Comparison of ENCODE assay signal across 1 cellular context in genomic region chr16:87358696-87359095, GRCh38.
TF ChIP-seq lines count a peak whose summit lies in the region.

No MANE protein-coding gene starts in this region.

TF ChIP-seq in HepG2, 621 proteins besides CTCF, POLR2A, EP300 and RAD21:
- TF ChIP-seq POLR2G (IDR thresholded peaks at IDR 0.05; ENCODE audit: low read depth, low read length) (0 out of 2 replicates have a peak, but pooled peaks have one; percentile 46), ZNF101 (CRISPR knock-in tag; IDR thresholded peaks at IDR 0.05; ENCODE audit: borderline replicate concordance, low read depth) (no peak), KDM5A (IDR thresholded peaks at IDR 0.05; ENCODE audit: borderline replicate concordance, low read length) (no peak), EEA1 (CRISPR knock-in tag; IDR thresholded peaks at IDR 0.05; ENCODE audit: borderline replicate concordance) (no peak), SMAD3 (CRISPR knock-in tag; IDR thresholded peaks at IDR 0.05) (no peak), ZFP36 (IDR thresholded peaks at IDR 0.05; ENCODE audit: borderline replicate concordance, low read depth, low read length, partially characterized antibody) (no peak), HNRNPUL1 (IDR thresholded peaks at IDR 0.05; ENCODE audit: low read depth, low read length) (no peak), HNF4G (IDR thresholded peaks at IDR 0.05; ENCODE audit: borderline replicate concordance, low read depth, low read length) (no peak), HNF4G (CRISPR knock-in tag; IDR thresholded peaks at IDR 0.05; ENCODE audit: borderline replicate concordance, low read depth) (no peak), XRCC5 (optimal IDR thresholded peaks at IDR 0.05; ENCODE audit: low read length) (no peak), KDM1A (CRISPR knock-in tag; IDR thresholded peaks at IDR 0.05) (no peak), ETS1 (CRISPR knock-in tag; IDR thresholded peaks at IDR 0.05) (no peak), FOXM1 (CRISPR knock-in tag; IDR thresholded peaks at IDR 0.05) (no peak), AGO2 (optimal IDR thresholded peaks at IDR 0.05; ENCODE audit: low read depth, low read length) (peak; percentile 82), NCOA1 (CRISPR knock-in tag; IDR thresholded peaks at IDR 0.05) (no peak), NRL (CRISPR knock-in tag; IDR thresholded peaks at IDR 0.05; ENCODE audit: borderline replicate concordance) (no peak), ZNF20 (CRISPR knock-in tag; IDR thresholded peaks at IDR 0.05) (no peak), ZNF562 (CRISPR knock-in tag; IDR thresholded peaks at IDR 0.05; ENCODE audit: borderline replicate concordance) (no peak), MIER3 (CRISPR knock-in tag; IDR thresholded peaks at IDR 0.05; ENCODE audit: borderline replicate concordance) (no peak), TCF12 (IDR thresholded peaks at IDR 0.05) (no peak), TCF12 (CRISPR knock-in tag; IDR thresholded peaks at IDR 0.05) (no peak), ERF (CRISPR knock-in tag; IDR thresholded peaks at IDR 0.05) (no peak), ZBTB38 (CRISPR knock-in tag; IDR thresholded peaks at IDR 0.05) (no peak)
- TF ChIP-seq, protein P1, sequence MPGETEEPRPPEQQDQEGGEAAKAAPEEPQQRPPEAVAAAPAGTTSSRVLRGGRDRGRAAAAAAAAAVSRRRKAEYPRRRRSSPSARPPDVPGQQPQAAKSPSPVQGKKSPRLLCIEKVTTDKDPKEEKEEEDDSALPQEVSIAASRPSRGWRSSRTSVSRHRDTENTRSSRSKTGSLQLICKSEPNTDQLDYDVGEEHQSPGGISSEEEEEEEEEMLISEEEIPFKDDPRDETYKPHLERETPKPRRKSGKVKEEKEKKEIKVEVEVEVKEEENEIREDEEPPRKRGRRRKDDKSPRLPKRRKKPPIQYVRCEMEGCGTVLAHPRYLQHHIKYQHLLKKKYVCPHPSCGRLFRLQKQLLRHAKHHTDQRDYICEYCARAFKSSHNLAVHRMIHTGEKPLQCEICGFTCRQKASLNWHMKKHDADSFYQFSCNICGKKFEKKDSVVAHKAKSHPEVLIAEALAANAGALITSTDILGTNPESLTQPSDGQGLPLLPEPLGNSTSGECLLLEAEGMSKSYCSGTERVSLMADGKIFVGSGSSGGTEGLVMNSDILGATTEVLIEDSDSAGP (CRISPR knock-in tag; IDR thresholded peaks at IDR 0.05; ENCODE audit: borderline replicate concordance) = 0 out of 2 replicates have a peak, but pooled peaks have one; percentile 16
- TF ChIP-seq, protein P2, sequence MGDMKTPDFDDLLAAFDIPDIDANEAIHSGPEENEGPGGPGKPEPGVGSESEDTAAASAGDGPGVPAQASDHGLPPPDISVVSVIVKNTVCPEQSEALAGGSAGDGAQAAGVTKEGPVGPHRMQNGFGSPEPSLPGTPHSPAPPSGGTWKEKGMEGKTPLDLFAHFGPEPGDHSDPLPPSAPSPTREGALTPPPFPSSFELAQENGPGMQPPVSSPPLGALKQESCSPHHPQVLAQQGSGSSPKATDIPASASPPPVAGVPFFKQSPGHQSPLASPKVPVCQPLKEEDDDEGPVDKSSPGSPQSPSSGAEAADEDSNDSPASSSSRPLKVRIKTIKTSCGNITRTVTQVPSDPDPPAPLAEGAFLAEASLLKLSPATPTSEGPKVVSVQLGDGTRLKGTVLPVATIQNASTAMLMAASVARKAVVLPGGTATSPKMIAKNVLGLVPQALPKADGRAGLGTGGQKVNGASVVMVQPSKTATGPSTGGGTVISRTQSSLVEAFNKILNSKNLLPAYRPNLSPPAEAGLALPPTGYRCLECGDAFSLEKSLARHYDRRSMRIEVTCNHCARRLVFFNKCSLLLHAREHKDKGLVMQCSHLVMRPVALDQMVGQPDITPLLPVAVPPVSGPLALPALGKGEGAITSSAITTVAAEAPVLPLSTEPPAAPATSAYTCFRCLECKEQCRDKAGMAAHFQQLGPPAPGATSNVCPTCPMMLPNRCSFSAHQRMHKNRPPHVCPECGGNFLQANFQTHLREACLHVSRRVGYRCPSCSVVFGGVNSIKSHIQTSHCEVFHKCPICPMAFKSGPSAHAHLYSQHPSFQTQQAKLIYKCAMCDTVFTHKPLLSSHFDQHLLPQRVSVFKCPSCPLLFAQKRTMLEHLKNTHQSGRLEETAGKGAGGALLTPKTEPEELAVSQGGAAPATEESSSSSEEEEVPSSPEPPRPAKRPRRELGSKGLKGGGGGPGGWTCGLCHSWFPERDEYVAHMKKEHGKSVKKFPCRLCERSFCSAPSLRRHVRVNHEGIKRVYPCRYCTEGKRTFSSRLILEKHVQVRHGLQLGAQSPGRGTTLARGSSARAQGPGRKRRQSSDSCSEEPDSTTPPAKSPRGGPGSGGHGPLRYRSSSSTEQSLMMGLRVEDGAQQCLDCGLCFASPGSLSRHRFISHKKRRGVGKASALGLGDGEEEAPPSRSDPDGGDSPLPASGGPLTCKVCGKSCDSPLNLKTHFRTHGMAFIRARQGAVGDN (CRISPR knock-in tag; IDR thresholded peaks at IDR 0.05) = peak; percentile 34; the same call in 1 of the 2 replicates
TF ChIP-seq in HepG2: peak in this region for 4.
